ENCODE assay signal across 27 cellular contexts in genomic region chr6:165632194-165632593, GRCh38. TPM values are rescaled to one million over a fixed set of nuclear protein-coding genes. Genes with fewer than 3 reads are reported as not detected.
DNase-seq lines count a peak whose midpoint lies in the region; ATAC-seq, FAIRE-seq and TF ChIP-seq lines count a peak whose summit lies in the region.
"Had no signal": no experiment of that assay in that cellular context is flagged by ENCODE, and none has a peak within 500 bp of the region (broad histone marks: within the 10 kb centered on the region; RNA-seq: fewer than 3 reads in every experiment).

No MANE protein-coding gene starts in this region.

- 66% methylated on average over 2 of the region's 2 CpGs for WGBS in A549 (ENCODE audit: missing lambda C conversion rate)
- WGBS in mesenchymal stem cell = 85% methylated on average over 2 of the region's 2 CpGs

- no peak overlapping the region for H4K8ac ChIP-seq in mesenchymal stem cell (ENCODE audit: low read length)

- peaks cover 55% of the 10 kb centered on the region for H3K4me1 ChIP-seq in A549
- H3K4me1 ChIP-seq in mesenchymal stem cell (ENCODE audit: control insufficient read depth, insufficient read depth, low read depth, low read length) = peaks cover 15% of the 10 kb centered on the region
- H3K4me1 ChIP-seq: adrenal gland had no signal

- H3K4ac ChIP-seq in mesenchymal stem cell (ENCODE audit: low read depth in 1 of 2, low read length in 2 of 2) = no peak overlapping the region

- CTCF ChIA-PET in A549 (lab: Yijun Ruan, JAX) = no interaction called here

- H2BK12ac ChIP-seq in mesenchymal stem cell (ENCODE audit: low read length in 2 of 2) = no peak overlapping the region

- H2BK5ac ChIP-seq in mesenchymal stem cell (ENCODE audit: low read depth, low read length, poor library complexity, severe bottlenecking) = no peak overlapping the region

- no peak for TF ChIP-seq POLR2A in A549 (IDR thresholded peaks at IDR 0.05; ENCODE audit: low read length)

- H3K4me2 ChIP-seq in A549 (peak overlapping the region; percentile 22; the same call in 1 of the 3 replicates), mesenchymal stem cell (ENCODE audit: low read length, poor library complexity, severe bottlenecking) (peak overlapping the region; percentile 40)

- H3K79me1 ChIP-seq in mesenchymal stem cell (replicated peaks; ENCODE audit: low read length, poor library complexity, severe bottlenecking) = peaks cover 18% of the 10 kb centered on the region

- H2AK5ac ChIP-seq in mesenchymal stem cell (ENCODE audit: low read length, severe bottlenecking) = peak overlapping the region; percentile 33

- peaks cover 0 to 2% of the 10 kb centered on the region in 2 experiments for H3K27me3 ChIP-seq in mesenchymal stem cell (ENCODE audit: control insufficient read depth in 1 of 2, insufficient read depth in 1 of 2, low read length in 2 of 2)
- H3K27me3 ChIP-seq: adrenal gland, heart right ventricle had no signal

- H2BK120ac ChIP-seq in mesenchymal stem cell (ENCODE audit: low read depth, low read length) = no peak overlapping the region

- no peak for FAIRE-seq in A549 (lab: Jason Lieb, UNC)
- FAIRE-seq: A204.1, H1, K562 had no signal

- H2BK15ac ChIP-seq in mesenchymal stem cell (ENCODE audit: low read depth, poor library complexity, severe bottlenecking) = no peak overlapping the region

- H3K36me3 ChIP-seq in mesenchymal stem cell (ENCODE audit: control insufficient read depth in 1 of 2, insufficient read depth in 2 of 2, low read depth in 1 of 2, low read length in 2 of 2) = no peaks in the 10 kb centered on the region
- H3K36me3 ChIP-seq: adrenal gland, heart right ventricle, sigmoid colon had no signal

- ATAC-seq in A549 = no peak
- no peak for ATAC-seq in GM18907 (IDR thresholded peaks at IDR 0.05; ENCODE audit: unreplicated experiment)
- no peak for ATAC-seq in HG03095 (IDR thresholded peaks at IDR 0.05; ENCODE audit: unreplicated experiment)
- ATAC-seq: K562 had no signal

- no peak overlapping the region for H3K18ac ChIP-seq in mesenchymal stem cell (ENCODE audit: low read depth in 1 of 2, low read length in 2 of 2)

- no peak overlapping the region for H3K23ac ChIP-seq in mesenchymal stem cell (ENCODE audit: low read length in 2 of 2)

- DNase-seq in A549 (ENCODE audit: low read depth in 1 of 2, low spot score in 1 of 2) (no peak), amniotic epithelial cell (ENCODE audit: low read depth) (peak; percentile 79), mesenchymal stem cell (peak; percentile 36), NCI-H82 (lab: John Stamatoyannopoulos, UW) (no peak), A172 (ENCODE audit: low spot score) (no peak)
- peak; percentile 45 for DNase-seq in Jurkat, Clone E6-1 (ENCODE audit: low read depth, low spot score)
- DNase-seq: activated CD4-positive, alpha-beta T cell treated with anti-CD3 and anti-CD28 coated beads, Interleukin-2, amount 10 ng/mL, durations not matched to agents 24 days and 14 days; activated naive CD4-positive, alpha-beta T cell treated with anti-CD3 and anti-CD28 coated beads for 36 hours; activated T-cell treated with anti-CD3 and anti-CD28 coated beads, Interleukin-2, amount 50 U/mL, for 48 hours; adrenal gland; AML-193; CD8-positive, alpha-beta memory T cell; heart right ventricle; mammary epithelial cell; MM.1S; NCI-H2081; NCI-H446 treated with DMSO at 0.1 percent for 48 hours; Right ventricle myocardium superior; sigmoid colon had no signal

- H3K27ac ChIP-seq in A549 (peak overlapping the region in 1 of 2 experiments; percentile 39; a peak in 1 of 6 replicates), mesenchymal stem cell (ENCODE audit: low read length, poor library complexity, severe bottlenecking) (peak overlapping the region; percentile 69)
- H3K27ac ChIP-seq: adrenal gland, sigmoid colon, VCaP had no signal

- no peak overlapping the region for H2AFZ ChIP-seq in mesenchymal stem cell (ENCODE audit: low read depth, low read length)

- H3K4me3 ChIP-seq in A549 = no peak overlapping the region
- H3K4me3 ChIP-seq in Jurkat, Clone E6-1 (ENCODE audit: low read length) = no peak overlapping the region
- H3K4me3 ChIP-seq in mesenchymal stem cell (ENCODE audit: insufficient read depth in 1 of 2, low read depth in 1 of 2, low read length in 2 of 2) = no peak overlapping the region
- H3K4me3 ChIP-seq: adrenal gland, heart right ventricle, K562, sigmoid colon had no signal

- TF ChIP-seq EP300 in A549 (IDR thresholded peaks at IDR 0.05) = no peak

- TF ChIP-seq RAD21 in A549 (conservative IDR thresholded peaks at IDR 0.05 in 1 of 2, IDR thresholded peaks at IDR 0.05 in 1 of 2) = no peak

- TF ChIP-seq CTCF in A549 (IDR thresholded peaks at IDR 0.05) = no peak

- no peak overlapping the region for H4K91ac ChIP-seq in mesenchymal stem cell (ENCODE audit: low read length)

- POLR2A ChIA-PET in A549 (lab: Yijun Ruan, JAX) = interaction anchor here (0.6 to 1.2 kb wide), 2 partner anchors 95 to 192 kb away, joined by 3 to 8 read pairs; no protein-coding TSS in a partner anchor

- H3K14ac ChIP-seq in mesenchymal stem cell (ENCODE audit: low read length in 2 of 2) = no peak overlapping the region

- H3K9ac ChIP-seq in mesenchymal stem cell (ENCODE audit: low read length) = no peak overlapping the region

- H3K9me3 ChIP-seq in A549 = no peaks in the 10 kb centered on the region
- no peaks in the 10 kb centered on the region for H3K9me3 ChIP-seq in mesenchymal stem cell (ENCODE audit: control insufficient read depth, low read length)
- H3K9me3 ChIP-seq: adrenal gland, heart right ventricle, sigmoid colon had no signal

TF ChIP-seq in A549, 52 proteins besides CTCF, POLR2A, EP300 and RAD21 (continues in another document):
- TF ChIP-seq EHMT2 (IDR thresholded peaks at IDR 0.05; ENCODE audit: low read depth) = no peak
- no peak for TF ChIP-seq NFE2L2 (conservative IDR thresholded peaks at IDR 0.05; ENCODE audit: low read length)
- TF ChIP-seq, protein P1, sequence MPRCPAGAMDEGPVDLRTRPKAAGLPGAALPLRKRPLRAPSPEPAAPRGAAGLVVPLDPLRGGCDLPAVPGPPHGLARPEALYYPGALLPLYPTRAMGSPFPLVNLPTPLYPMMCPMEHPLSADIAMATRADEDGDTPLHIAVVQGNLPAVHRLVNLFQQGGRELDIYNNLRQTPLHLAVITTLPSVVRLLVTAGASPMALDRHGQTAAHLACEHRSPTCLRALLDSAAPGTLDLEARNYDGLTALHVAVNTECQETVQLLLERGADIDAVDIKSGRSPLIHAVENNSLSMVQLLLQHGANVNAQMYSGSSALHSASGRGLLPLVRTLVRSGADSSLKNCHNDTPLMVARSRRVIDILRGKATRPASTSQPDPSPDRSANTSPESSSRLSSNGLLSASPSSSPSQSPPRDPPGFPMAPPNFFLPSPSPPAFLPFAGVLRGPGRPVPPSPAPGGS (IDR thresholded peaks at IDR 0.05) = no peak
- no peak for TF ChIP-seq USF2 (IDR thresholded peaks at IDR 0.05)
- TF ChIP-seq KDM1A (IDR thresholded peaks at IDR 0.05; ENCODE audit: low read depth) = no peak
- TF ChIP-seq JUN (IDR thresholded peaks at IDR 0.05) = no peak
- TF ChIP-seq HOXA7 (CRISPR knock-in tag; IDR thresholded peaks at IDR 0.05) = no peak
- TF ChIP-seq, protein P2, sequence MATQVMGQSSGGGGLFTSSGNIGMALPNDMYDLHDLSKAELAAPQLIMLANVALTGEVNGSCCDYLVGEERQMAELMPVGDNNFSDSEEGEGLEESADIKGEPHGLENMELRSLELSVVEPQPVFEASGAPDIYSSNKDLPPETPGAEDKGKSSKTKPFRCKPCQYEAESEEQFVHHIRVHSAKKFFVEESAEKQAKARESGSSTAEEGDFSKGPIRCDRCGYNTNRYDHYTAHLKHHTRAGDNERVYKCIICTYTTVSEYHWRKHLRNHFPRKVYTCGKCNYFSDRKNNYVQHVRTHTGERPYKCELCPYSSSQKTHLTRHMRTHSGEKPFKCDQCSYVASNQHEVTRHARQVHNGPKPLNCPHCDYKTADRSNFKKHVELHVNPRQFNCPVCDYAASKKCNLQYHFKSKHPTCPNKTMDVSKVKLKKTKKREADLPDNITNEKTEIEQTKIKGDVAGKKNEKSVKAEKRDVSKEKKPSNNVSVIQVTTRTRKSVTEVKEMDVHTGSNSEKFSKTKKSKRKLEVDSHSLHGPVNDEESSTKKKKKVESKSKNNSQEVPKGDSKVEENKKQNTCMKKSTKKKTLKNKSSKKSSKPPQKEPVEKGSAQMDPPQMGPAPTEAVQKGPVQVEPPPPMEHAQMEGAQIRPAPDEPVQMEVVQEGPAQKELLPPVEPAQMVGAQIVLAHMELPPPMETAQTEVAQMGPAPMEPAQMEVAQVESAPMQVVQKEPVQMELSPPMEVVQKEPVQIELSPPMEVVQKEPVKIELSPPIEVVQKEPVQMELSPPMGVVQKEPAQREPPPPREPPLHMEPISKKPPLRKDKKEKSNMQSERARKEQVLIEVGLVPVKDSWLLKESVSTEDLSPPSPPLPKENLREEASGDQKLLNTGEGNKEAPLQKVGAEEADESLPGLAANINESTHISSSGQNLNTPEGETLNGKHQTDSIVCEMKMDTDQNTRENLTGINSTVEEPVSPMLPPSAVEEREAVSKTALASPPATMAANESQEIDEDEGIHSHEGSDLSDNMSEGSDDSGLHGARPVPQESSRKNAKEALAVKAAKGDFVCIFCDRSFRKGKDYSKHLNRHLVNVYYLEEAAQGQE (IDR thresholded peaks at IDR 0.05) = no peak
- TF ChIP-seq TFCP2L1 (CRISPR knock-in tag; IDR thresholded peaks at IDR 0.05) = no peak
- TF ChIP-seq ESRRA (IDR thresholded peaks at IDR 0.05; ENCODE audit: borderline replicate concordance, low read length) = no peak
- no peak for TF ChIP-seq ZNF302 (CRISPR knock-in tag; IDR thresholded peaks at IDR 0.05)

RNA-seq across cellular contexts. Expression of gene PDE10A, which starts 30.8 kb away (rescaled TPM):
- polyA plus RNA-seq in A549 (2011; rRNA removed) = 92.5 and 96.4 TPM in 2 replicates
- polyA plus RNA-seq in A549 (2012; cell fraction: cytosol; rRNA removed) = 42.5 and 54.2 TPM in 2 replicates
- 64.8 and 115 TPM in 2 replicates for polyA plus RNA-seq in A549 (2012; cell fraction: nucleus; rRNA removed)
- 44.9 to 46.3 TPM (median 45.9 TPM) in 3 replicates for polyA plus RNA-seq in A549 (2017; fragmentation: RNase III; extraction: RNeasy Plus Mini Kit Qiagen cat#74134 plus additional on column Dnase treatment)
- polyA minus RNA-seq in A549 (2011; rRNA and poly(A)+ RNA removed) = 511 and 597 TPM in 2 replicates
- 2.8 TPM for polyA plus RNA-seq in Jurkat, Clone E6-1 (2012; ENCODE audit: insufficient read depth, insufficient read length)
- polyA plus RNA-seq in mesenchymal stem cell (2013, experiment 1 of 2) = 1.1 TPM
- 1.1 TPM for polyA plus RNA-seq in mesenchymal stem cell (2013, experiment 2 of 2)
- 12.1 and 13.9 TPM in 2 replicates for total RNA-seq in A172 (2014; rRNA removed; shearing (Covaris generic))
- total RNA-seq: activated CD4-positive, alpha-beta T cell treated with anti-CD3 and anti-CD28 coated beads, Interleukin-2, amount 10 ng/mL, durations not matched to agents 24 days and 14 days; activated naive CD4-positive, alpha-beta T cell treated with anti-CD3 and anti-CD28 coated beads for 36 hours; CD8-positive, alpha-beta memory T cell; G401; mammary epithelial cell; OCI-LY7 had no signal
- polyA plus RNA-seq: CD8-positive, alpha-beta memory T cell; K562; mammary epithelial cell had no signal

Comparison
In these comparisons a context has a peak if more than half of its experiments do, and no peak if none do; other contexts are left out.
1. DNase-seq: peak in Jurkat, Clone E6-1 (single experiment), amniotic epithelial cell (single experiment) and mesenchymal stem cell (single experiment); none in A549 (0 of 2), NCI-H82 (single experiment) and A172 (single experiment).